11 cellular contexts compared by ENCODE assay signal in genomic region chr16:50102046-50102756, GRCh38. TPM values are rescaled to one million over a fixed set of nuclear protein-coding genes. Genes with fewer than 3 reads are reported as not detected.
DNase-seq lines count a peak whose midpoint lies in the region; ATAC-seq and TF ChIP-seq lines count a peak whose summit lies in the region.
"Had no signal": no experiment of that assay in that cellular context is flagged by ENCODE, and none has a peak within 500 bp of the region (broad histone marks: within the 10 kb centered on the region; RNA-seq: fewer than 3 reads in every experiment).

No MANE protein-coding gene starts in this region.

- no peaks in the 10 kb centered on the region for H3K27me3 Mint-ChIP-seq in progenitor cell of endocrine pancreas

- H3K27ac Mint-ChIP-seq in progenitor cell of endocrine pancreas: no peak overlapping the region

- H3K4me3 Mint-ChIP-seq in progenitor cell of endocrine pancreas (ENCODE audit: low read depth): no peak overlapping the region

- H3K9me3 Mint-ChIP-seq in progenitor cell of endocrine pancreas (ENCODE audit: low read depth): no peaks in the 10 kb centered on the region

- H3K4me3 ChIP-seq in brain microvascular endothelial cell (ENCODE audit: low read depth, low read length): no peak overlapping the region
- H3K4me3 ChIP-seq: right lobe of liver had no signal

- H3K36me3 ChIP-seq in brain microvascular endothelial cell (replicated peaks): peaks cover 35% of the 10 kb centered on the region

- no peaks in the 10 kb centered on the region for H3K27me3 ChIP-seq in brain microvascular endothelial cell (replicated peaks)
- H3K27me3 ChIP-seq: right lobe of liver had no signal

- TF ChIP-seq CTCF in brain microvascular endothelial cell (IDR thresholded peaks at IDR 0.05; ENCODE audit: low read depth, low read length, missing control alignments): no peak
- no peak for TF ChIP-seq CTCF in progenitor cell of endocrine pancreas (IDR thresholded peaks at IDR 0.05; ENCODE audit: unreplicated experiment)

- peak overlapping the region; percentile 57 for H3K27ac ChIP-seq in brain microvascular endothelial cell
- H3K27ac ChIP-seq: right lobe of liver had no signal

- no peaks in the 10 kb centered on the region for H3K4me1 Mint-ChIP-seq in progenitor cell of endocrine pancreas (ENCODE audit: low read depth)

- peak; percentile 19 for DNase-seq in stimulated activated CD4-positive, alpha-beta T cell treated with anti-CD3 and anti-CD28 coated beads, Interleukin-1b, Interleukin-23, amount 100 ng/mL, for 48 hours
- no peak for DNase-seq in stimulated activated CD4-positive, alpha-beta T cell treated with anti-CD3 and anti-CD28 coated beads, Interleukin-2, amount 100 ng/mL, for 48 hours
- DNase-seq in brain microvascular endothelial cell: peak; percentile 81
- peak; percentile 23 for DNase-seq in superior temporal gyrus (ENCODE audit: extremely low spot score)
- DNase-seq in dermis blood vessel endothelial cell: no peak
- DNase-seq in progenitor cell of endocrine pancreas (ENCODE audit: low spot score, unreplicated experiment): no peak
- no peak for DNase-seq in putamen (ENCODE audit: low spot score)
- DNase-seq: Caco-2, left cardiac atrium, right lobe of liver had no signal

- in situ Hi-C loops in brain microvascular endothelial cell (cut with HindIII; ENCODE audit: low pct_ligation_motif_present, low sequenced_read_pairs): no loop called here

- peaks cover 13% of the 10 kb centered on the region for H3K36me3 Mint-ChIP-seq in progenitor cell of endocrine pancreas (ENCODE audit: insufficient read depth)

- peak; percentile 97 for ATAC-seq in HG03442 (IDR thresholded peaks at IDR 0.05; ENCODE audit: unreplicated experiment)
- ATAC-seq: left cardiac atrium had no signal

RNA-seq across cellular contexts. Expression of gene HEATR3, which starts 36.4 kb away (rescaled TPM):
- total RNA-seq in dermis blood vessel endothelial cell (30.3 and 30.6 TPM in 2 replicates), progenitor cell of endocrine pancreas (18.1 and 19.6 TPM in 2 replicates)

RNA-seq across cellular contexts. Expression of gene TENT4B, which starts 50.9 kb away (rescaled TPM):
- total RNA-seq in dermis blood vessel endothelial cell: 11.9 and 13.1 TPM in 2 replicates
- total RNA-seq in progenitor cell of endocrine pancreas: 13.5 TPM in 2 replicates

Comparison
In these comparisons a context has a peak if more than half of its experiments do, and no peak if none do; other contexts are left out.
1. DNase-seq: peak in stimulated activated CD4-positive, alpha-beta T cell treated with anti-CD3 and anti-CD28 coated beads, Interleukin-1b, Interleukin-23, amount 100 ng/mL, for 48 hours (single experiment), brain microvascular endothelial cell (single experiment) and superior temporal gyrus (single experiment); none in stimulated activated CD4-positive, alpha-beta T cell treated with anti-CD3 and anti-CD28 coated beads, Interleukin-2, amount 100 ng/mL, for 48 hours (0 of 2), dermis blood vessel endothelial cell (single experiment), progenitor cell of endocrine pancreas (single experiment) and putamen (single experiment).